Comparison of ENCODE assay signal across 8 cellular contexts in genomic region chr11:33692013-33692504, GRCh38. TPM values are rescaled to one million over a fixed set of nuclear protein-coding genes. Genes with fewer than 3 reads are reported as not detected.
DNase-seq lines count a peak whose midpoint lies in the region; ATAC-seq, FAIRE-seq and TF ChIP-seq lines count a peak whose summit lies in the region.

No MANE protein-coding gene starts in this region.

- peaks cover 26% of the 10 kb centered on the region for H3K27me3 Mint-ChIP-seq in activated naive CD4-positive, alpha-beta T cell treated with anti-CD3 and anti-CD28 coated beads, Interleukin-2, amount 10 ng/mL, durations not matched to agents 7 days and 5 days
- peaks cover 5% of the 10 kb centered on the region; the same call in 1 of the 2 replicates for H3K27me3 Mint-ChIP-seq in WTC11 (ENCODE audit: low read depth)

- H3K4me1 ChIP-seq in adrenal gland (replicated peaks in 1 of 2), result peaks cover 5 to 19% of the 10 kb centered on the region in 2 donors
- peaks cover 90% of the 10 kb centered on the region for H3K4me1 ChIP-seq in left ventricle myocardium inferior

- intact Hi-C loops in adrenal gland (cut with DNase I), result no loop called here
- intact Hi-C loops in left ventricle myocardium inferior (cut with micrococcal nuclease), result no loop called here

- no peaks in the 10 kb centered on the region for H3K36me3 ChIP-seq in adrenal gland (replicated peaks in 1 of 2)
- H3K36me3 ChIP-seq in left ventricle myocardium inferior, result no peaks in the 10 kb centered on the region

- peaks cover 4% of the 10 kb centered on the region for H3K9me3 Mint-ChIP-seq in activated naive CD4-positive, alpha-beta T cell treated with anti-CD3 and anti-CD28 coated beads, Interleukin-2, amount 10 ng/mL, durations not matched to agents 7 days and 5 days
- no peaks in the 10 kb centered on the region for H3K9me3 Mint-ChIP-seq in WTC11

- H3K4me3 ChIP-seq in adrenal gland (no peak overlapping the region), left ventricle myocardium inferior (peak overlapping the region; percentile 29)

- no peak overlapping the region for H3K4me3 Mint-ChIP-seq in activated naive CD4-positive, alpha-beta T cell treated with anti-CD3 and anti-CD28 coated beads, Interleukin-2, amount 10 ng/mL, durations not matched to agents 7 days and 5 days
- no peak overlapping the region for H3K4me3 Mint-ChIP-seq in WTC11

- H3K4me1 Mint-ChIP-seq in activated naive CD4-positive, alpha-beta T cell treated with anti-CD3 and anti-CD28 coated beads, Interleukin-2, amount 10 ng/mL, durations not matched to agents 7 days and 5 days, result peaks cover 7% of the 10 kb centered on the region
- H3K4me1 Mint-ChIP-seq in WTC11, result peaks cover 52% of the 10 kb centered on the region

- DNase-seq in HT-29 (ENCODE audit: low spot score), result peak; percentile 94
- peak in 4 of 7 donors; percentile 41 to 73 (median 50) for DNase-seq in adrenal gland
- peak; percentile 47 for DNase-seq in left ventricle myocardium inferior
- DNase-seq in renal cortical epithelial cell (ENCODE audit: low read depth), result peak; percentile 99
- DNase-seq in GM19239 (ENCODE audit: insufficient read length, low spot score), result no peak
- DNase-seq in activated naive CD4-positive, alpha-beta T cell treated with anti-CD3 and anti-CD28 coated beads, Interleukin-2, amount 10 ng/mL, durations not matched to agents 7 days and 5 days, result no peak
- no peak for DNase-seq in WTC11 (ENCODE audit: low spot score)
- no peak for DNase-seq in activated CD4-positive, alpha-beta T cell treated with anti-CD3 and anti-CD28 coated beads for 1 hour

- H3K9me3 ChIP-seq in adrenal gland (replicated peaks in 1 of 3), result no peaks in the 10 kb centered on the region
- H3K9me3 ChIP-seq in left ventricle myocardium inferior (replicated peaks), result peaks cover 5% of the 10 kb centered on the region

- no peak overlapping the region for H3K27ac Mint-ChIP-seq in activated naive CD4-positive, alpha-beta T cell treated with anti-CD3 and anti-CD28 coated beads, Interleukin-2, amount 10 ng/mL, durations not matched to agents 7 days and 5 days
- H3K27ac Mint-ChIP-seq in WTC11, result no peak overlapping the region

- TF ChIP-seq CTCF in adrenal gland (IDR thresholded peaks at IDR 0.05) (no peak), left ventricle myocardium inferior (IDR thresholded peaks at IDR 0.05; ENCODE audit: borderline replicate concordance) (no peak), WTC11 (IDR thresholded peaks at IDR 0.05) (no peak)

- no peak for ATAC-seq in WTC11

- TF ChIP-seq POLR2A in adrenal gland (IDR thresholded peaks at IDR 0.05), result no peak

- CTCF ChIA-PET in activated naive CD4-positive, alpha-beta T cell treated with anti-CD3 and anti-CD28 coated beads, Interleukin-2, amount 10 ng/mL, durations not matched to agents 7 days and 5 days (lab: Charles Lee), result interaction anchor here (0.8 kb wide), 1 partner anchor 8 kb away, joined by 3 read pairs; the partner anchor contains the start of gene C11orf91
- CTCF ChIA-PET in WTC11 (lab: Charles Lee), result interaction anchor here (0.5 to 1.4 kb wide), 4 partner anchors 9 to 116 kb away, joined by 3 to 4 read pairs (median 3); no protein-coding TSS in a partner anchor

- no peaks in the 10 kb centered on the region for H3K36me3 Mint-ChIP-seq in activated naive CD4-positive, alpha-beta T cell treated with anti-CD3 and anti-CD28 coated beads, Interleukin-2, amount 10 ng/mL, durations not matched to agents 7 days and 5 days
- H3K36me3 Mint-ChIP-seq in WTC11, result no peaks in the 10 kb centered on the region

- POLR2A ChIA-PET in WTC11 (lab: Charles Lee), result no interaction called here

- H3K27me3 ChIP-seq in adrenal gland (no peaks in the 10 kb centered on the region), left ventricle myocardium inferior (ENCODE audit: low read depth) (no peaks in the 10 kb centered on the region)

- FAIRE-seq in GM19239 (lab: Jason Lieb, UNC), result no peak

- 43 to 67% (median 54%) methylated on average over 9 of the region's 9 CpGs for WGBS in adrenal gland, 4 donors

- H3K27ac ChIP-seq in adrenal gland (peak overlapping the region in 3 of 5 donors; percentile 43 to 87 (median 74)), left ventricle myocardium inferior (replicated peaks) (peak overlapping the region; percentile 93)

TF ChIP-seq in WTC11, 78 proteins besides CTCF, POLR2A, EP300 and RAD21:
- no peak for TF ChIP-seq ZMAT4 (CRISPR knock-in tag; IDR thresholded peaks at IDR 0.05)

RNA-seq across cellular contexts. Expression of gene C11orf91, which starts 8.6 kb away (rescaled TPM):
- total RNA-seq in HT-29 (2014; rRNA removed; shearing (Covaris generic)), result 0.31 TPM in 1 of 2 replicates, not detected in the other
- total RNA-seq in adrenal gland (not detected), left ventricle myocardium inferior (not detected), renal cortical epithelial cell (not detected in 2 replicates), WTC11 (2021) (0.22 TPM in 1 of 3 replicates, not detected in the others)
- under 1 TPM in 1 of 3 donors, not detected in 2; 0.27 TPM for polyA plus RNA-seq in adrenal gland

RNA-seq across cellular contexts. Expression of gene CD59, which starts 44.2 kb away (rescaled TPM):
- 90.3 and 115 TPM in 2 replicates for total RNA-seq in HT-29 (2014; rRNA removed; shearing (Covaris generic))
- total RNA-seq in adrenal gland, result 100 to 1,000 TPM; 286 to 562 (median 405) TPM
- polyA plus RNA-seq in adrenal gland, result 100 to 1,000 TPM in 2 of 3 donors, 10 to 100 TPM in 1; 59.5 to 465 (median 103) TPM
- total RNA-seq in left ventricle myocardium inferior, result 789 TPM
- 686 and 725 TPM in 2 replicates for total RNA-seq in renal cortical epithelial cell
- 65.8 to 86.7 TPM (median 79.7 TPM) in 3 replicates for total RNA-seq in WTC11 (2021)

Comparison
In these comparisons a context has a peak if more than half of its experiments do, and no peak if none do; other contexts are left out.
1. DNase-seq: peak in HT-29 (single experiment), adrenal gland (4 of 7), left ventricle myocardium inferior (single experiment) and renal cortical epithelial cell (single experiment); none in GM19239 (single experiment), activated naive CD4-positive, alpha-beta T cell treated with anti-CD3 and anti-CD28 coated beads, Interleukin-2, amount 10 ng/mL, durations not matched to agents 7 days and 5 days (single experiment), WTC11 (single experiment) and activated CD4-positive, alpha-beta T cell treated with anti-CD3 and anti-CD28 coated beads for 1 hour (single experiment).